In genomic region chr11:12757416-12757815, GRCh38 we compare ENCODE assay signal across 19 cellular contexts.
A peak's percentile ranks its signal among the peaks of the same experiment; 100 is the strongest.
DNase-seq lines count a peak whose midpoint lies in the region; ATAC-seq, FAIRE-seq and TF ChIP-seq lines count a peak whose summit lies in the region.
"Had no signal": no experiment of that assay in that cellular context is flagged by ENCODE, and none has a peak within 500 bp of the region (broad histone marks: within the 10 kb centered on the region; RNA-seq: fewer than 3 reads in every experiment).

No MANE protein-coding gene starts in this region.

- H3K9me3 ChIP-seq in right lobe of liver (no peaks in the 10 kb centered on the region), HepG2 (ENCODE audit: low read length) (no peaks in the 10 kb centered on the region), endothelial cell of umbilical vein (replicated peaks; ENCODE audit: control insufficient read depth, insufficient read depth, low read length) (no peaks in the 10 kb centered on the region), trophoblast cell (ENCODE audit: insufficient read depth, low read depth, low read length) (no peaks in the 10 kb centered on the region)
- H3K9me3 ChIP-seq: HAP-1 had no signal

- peak overlapping the region; percentile 76 for H3K4ac ChIP-seq in trophoblast cell (ENCODE audit: low read depth, low read length)

- H2AK5ac ChIP-seq in trophoblast cell (ENCODE audit: low read length): no peak overlapping the region

- 29% methylated on average over 2 of the region's 2 CpGs for WGBS in right lobe of liver (ENCODE audit: insufficient coverage, low coverage, low lambda C conversion rate, missing lambda C conversion rate)
- WGBS in HepG2 (ENCODE audit: low lambda C conversion rate): 96% methylated on average over 2 of the region's 2 CpGs
- no CpG with 5 or more reads among the region's 2 CpGs for WGBS in trophoblast cell (ENCODE audit: extremely low coverage, insufficient coverage, insufficient read length)

- no peaks in the 10 kb centered on the region for H3K9me3 Mint-ChIP-seq in activated T-cell treated with anti-CD3 and anti-CD28 coated beads, Interleukin-2, amount 50 U/mL, for 24 hours
- H3K9me3 Mint-ChIP-seq: CD4-positive, CD25-positive, alpha-beta regulatory T cell had no signal

- TF ChIP-seq EP300 in HepG2 (IDR thresholded peaks at IDR 0.05; ENCODE audit: low read depth in 2 of 2, low read length in 2 of 2) (no peak), HepG2 (CRISPR knock-in tag; IDR thresholded peaks at IDR 0.05; ENCODE audit: borderline replicate concordance) (no peak)

- no peak overlapping the region for H3K14ac ChIP-seq in trophoblast cell (ENCODE audit: low read length)

- H2BK120ac ChIP-seq in trophoblast cell (ENCODE audit: insufficient read depth, low read length, poor library complexity): no peak overlapping the region

- H3K18ac ChIP-seq in trophoblast cell (ENCODE audit: low read length): no peak overlapping the region

- H4K12ac ChIP-seq in trophoblast cell (ENCODE audit: low read depth, low read length): no peak overlapping the region

- CTCF ChIA-PET in HepG2 (lab: Yijun Ruan, JAX; ENCODE audit: low intra/inter-chr PET ratio, low total read pairs) (no interaction called here), endothelial cell of umbilical vein (lab: Charles Lee) (interaction anchor here (1.3 to 4.1 kb wide), 2 partner anchors 12 to 35 kb away, joined by 4 to 15 read pairs; no protein-coding TSS in a partner anchor)

- no peak overlapping the region for H2AFZ ChIP-seq in HepG2 (ENCODE audit: low read length)
- no peak overlapping the region for H2AFZ ChIP-seq in endothelial cell of umbilical vein (ENCODE audit: low read depth, low read length)
- H2AFZ ChIP-seq in trophoblast cell (ENCODE audit: insufficient read depth, low read length, poor library complexity): no peak overlapping the region

- H3K4me3 ChIP-seq in right lobe of liver (no peak overlapping the region), HepG2 (replicated peaks in 1 of 3; ENCODE audit: insufficient read depth in 1 of 3, low read depth in 2 of 3, low read length in 3 of 3) (no peak overlapping the region), endothelial cell of umbilical vein (replicated peaks in 1 of 3; ENCODE audit: insufficient read depth in 1 of 3, low read depth in 1 of 3, low read length in 3 of 3) (no peak overlapping the region), trophoblast cell (ENCODE audit: low read depth, low read length) (no peak overlapping the region)
- H3K4me3 ChIP-seq: HAP-1 had no signal

- H3K36me3 ChIP-seq in right lobe of liver (no peaks in the 10 kb centered on the region), HepG2 (replicated peaks in 1 of 2; ENCODE audit: control insufficient read depth in 1 of 2, insufficient read depth in 2 of 2, low read length in 2 of 2) (no peaks in the 10 kb centered on the region), endothelial cell of umbilical vein (ENCODE audit: control insufficient read depth in 2 of 2, extremely low read depth in 1 of 2, insufficient read depth in 2 of 2, low read length in 2 of 2) (no peaks in the 10 kb centered on the region), trophoblast cell (ENCODE audit: control insufficient read depth in 1 of 2, insufficient read depth in 2 of 2, low read length in 2 of 2) (peaks cover 0 to 2% of the 10 kb centered on the region in 2 experiments)
- H3K36me3 ChIP-seq: HAP-1 had no signal

- no peak overlapping the region for H3K27ac ChIP-seq in right lobe of liver
- H3K27ac ChIP-seq in HepG2 (ENCODE audit: extremely low read length, insufficient read depth, low read length): no peak overlapping the region
- no peak overlapping the region for H3K27ac ChIP-seq in endothelial cell of umbilical vein (ENCODE audit: insufficient read depth, low read depth, low read length)
- no peak overlapping the region for H3K27ac ChIP-seq in trophoblast cell (ENCODE audit: low read depth, low read length)
- H3K27ac ChIP-seq: HL-60 had no signal

- no peak overlapping the region for H4K8ac ChIP-seq in trophoblast cell (ENCODE audit: low read depth, low read length)

- H3K4me1 Mint-ChIP-seq in activated T-cell treated with anti-CD3 and anti-CD28 coated beads, Interleukin-2, amount 50 U/mL, for 24 hours (ENCODE audit: low read depth): no peaks in the 10 kb centered on the region
- H3K4me1 Mint-ChIP-seq: CD4-positive, CD25-positive, alpha-beta regulatory T cell had no signal

- H3K4me2 ChIP-seq in HepG2 (ENCODE audit: low read depth, low read length) (no peak overlapping the region), endothelial cell of umbilical vein (ENCODE audit: insufficient read depth, low read length) (no peak overlapping the region), trophoblast cell (ENCODE audit: low read length) (no peak overlapping the region)

- DNase-seq in right lobe of liver (no peak), HepG2 (ENCODE audit: low spot score) (no peak), endothelial cell of umbilical vein (ENCODE audit: low read depth, low spot score) (peak; percentile 31), trophoblast cell (no peak), NCI-H1436 treated with DMSO at 0.1 percent for 48 hours (lab: John Stamatoyannopoulos, UW) (no peak), sciatic nerve (ENCODE audit: low spot score) (no peak)
- DNase-seq in activated T-cell treated with anti-CD3 and anti-CD28 coated beads, Interleukin-2, amount 50 U/mL, for 24 hours: no peak
- DNase-seq: CD4-positive, CD25-positive, alpha-beta regulatory T cell; DMS79; KBM-7; NCI-H1092 treated with DMSO at 0.1 percent for 48 hours; NCI-H146; NCI-H2029; NCI-H2227 treated with DMSO at 0.1 percent for 48 hours; NCI-H510A treated with DMSO at 0.1 percent for 48 hours; NCI-H748 treated with DMSO at 0.1 percent for 48 hours had no signal

- H3K27me3 ChIP-seq in right lobe of liver (no peaks in the 10 kb centered on the region), HepG2 (ENCODE audit: control insufficient read depth in 1 of 2, insufficient read depth in 2 of 2, low read length in 2 of 2) (no peaks in the 10 kb centered on the region), endothelial cell of umbilical vein (ENCODE audit: control insufficient read depth in 2 of 2, insufficient read depth in 2 of 2, low read length in 2 of 2) (no peaks in the 10 kb centered on the region), trophoblast cell (ENCODE audit: insufficient read depth, low read length) (no peaks in the 10 kb centered on the region)

- in situ Hi-C loops in HepG2 (cut with HindIII; ENCODE audit: extremely low pct_ligation_motif_present, low pct_unique_long_range_greater_than_20kb): no loop called here

- dilution Hi-C loops in endothelial cell of umbilical vein (cut with MboI; ENCODE audit: extremely low pct_ligation_motif_present, low sequenced_read_pairs): no loop called here

- no peak overlapping the region for H4K91ac ChIP-seq in trophoblast cell (ENCODE audit: low read depth, low read length)

- POLR2A ChIA-PET in HepG2 (lab: Yijun Ruan, JAX): no interaction called here
- POLR2A ChIA-PET in endothelial cell of umbilical vein (lab: Charles Lee): no interaction called here

- H3K23ac ChIP-seq in trophoblast cell (ENCODE audit: low read length): no peak overlapping the region

- H3K9ac ChIP-seq in HepG2 (ENCODE audit: insufficient read depth, low read depth, low read length): no peak overlapping the region
- H3K9ac ChIP-seq in endothelial cell of umbilical vein (replicated peaks; ENCODE audit: extremely low read depth, insufficient read depth, low read length): no peak overlapping the region
- no peak overlapping the region for H3K9ac ChIP-seq in trophoblast cell (ENCODE audit: low read length)

- no peak overlapping the region for H2BK5ac ChIP-seq in trophoblast cell (ENCODE audit: low read depth, low read length, poor library complexity)

- H4K20me1 ChIP-seq in HepG2 (ENCODE audit: insufficient read depth, low read length): peaks cover 33% of the 10 kb centered on the region
- no peaks in the 10 kb centered on the region for H4K20me1 ChIP-seq in endothelial cell of umbilical vein (replicated peaks; ENCODE audit: control insufficient read depth, extremely low read depth, insufficient read depth, low read length)

- peaks cover 63% of the 10 kb centered on the region for H3K79me2 ChIP-seq in HepG2 (ENCODE audit: insufficient read depth, low read length)
- peaks cover 48% of the 10 kb centered on the region for H3K79me2 ChIP-seq in endothelial cell of umbilical vein (ENCODE audit: control insufficient read depth, insufficient read depth, low read length)
- peaks cover 23% of the 10 kb centered on the region for H3K79me2 ChIP-seq in trophoblast cell (ENCODE audit: control insufficient read depth, insufficient read depth, low read length, poor library complexity)

- TF ChIP-seq POLR2A in right lobe of liver (IDR thresholded peaks at IDR 0.05): no peak
- no peak for TF ChIP-seq POLR2A in HepG2 (IDR thresholded peaks at IDR 0.05; ENCODE audit: insufficient read depth in 1 of 2, low read depth in 2 of 2, low read length in 2 of 2)
- TF ChIP-seq POLR2A in endothelial cell of umbilical vein (IDR thresholded peaks at IDR 0.05; ENCODE audit: low read depth, low read length): no peak

- intact Hi-C loops in right lobe of liver (cut with DNase I): no loop called here
- intact Hi-C loops in HepG2 (cut with micrococcal nuclease; ENCODE audit: unreplicated experiment): no loop called here
- intact Hi-C loops in endothelial cell of umbilical vein (cut with micrococcal nuclease): no loop called here
- intact Hi-C loops in sciatic nerve (cut with DNase I): no loop called here

- H3K4me3 Mint-ChIP-seq in activated T-cell treated with anti-CD3 and anti-CD28 coated beads, Interleukin-2, amount 50 U/mL, for 24 hours: no peak overlapping the region
- H3K4me3 Mint-ChIP-seq: CD4-positive, CD25-positive, alpha-beta regulatory T cell had no signal

- H3K27me3 Mint-ChIP-seq in activated T-cell treated with anti-CD3 and anti-CD28 coated beads, Interleukin-2, amount 50 U/mL, for 24 hours: peaks cover 29% of the 10 kb centered on the region

- no peak overlapping the region for H3K27ac Mint-ChIP-seq in activated T-cell treated with anti-CD3 and anti-CD28 coated beads, Interleukin-2, amount 50 U/mL, for 24 hours
- H3K27ac Mint-ChIP-seq: CD4-positive, CD25-positive, alpha-beta regulatory T cell had no signal

- BruUV-seq in HepG2 (replicated peaks; lab: Mats Ljungman, UMichigan) (no TSS peak), endothelial cell of umbilical vein (replicated peaks; lab: Mats Ljungman, UMichigan) (no TSS peak)

- peaks cover 2% of the 10 kb centered on the region for H3K79me1 ChIP-seq in trophoblast cell (ENCODE audit: low read length)

- ATAC-seq in right lobe of liver (peak; percentile 29 to 45 (median 34)), HepG2 (no peak), sciatic nerve (no peak)
- ATAC-seq: Panc1 had no signal

- peaks cover 2% of the 10 kb centered on the region for H3K9me1 ChIP-seq in endothelial cell of umbilical vein (replicated peaks; ENCODE audit: control insufficient read depth, extremely low read depth, insufficient read depth, low read length)

- no peak for TF ChIP-seq CTCF in right lobe of liver (IDR thresholded peaks at IDR 0.05)
- no peak for TF ChIP-seq CTCF in HepG2 (CRISPR knock-in tag; IDR thresholded peaks at IDR 0.05)
- no peak for TF ChIP-seq CTCF in endothelial cell of umbilical vein (IDR thresholded peaks at IDR 0.05; ENCODE audit: extremely low read depth in 1 of 2, insufficient read depth in 1 of 2, low read depth in 1 of 2, low read length in 2 of 2)

- H3K36me3 Mint-ChIP-seq in activated T-cell treated with anti-CD3 and anti-CD28 coated beads, Interleukin-2, amount 50 U/mL, for 24 hours (ENCODE audit: low read depth): no peaks in the 10 kb centered on the region
- H3K36me3 Mint-ChIP-seq: CD4-positive, CD25-positive, alpha-beta regulatory T cell had no signal

- H3K4me1 ChIP-seq in right lobe of liver: peaks cover 0 to 7% (median 0%) of the 10 kb centered on the region in 4 donors
- peaks cover 34% of the 10 kb centered on the region for H3K4me1 ChIP-seq in HepG2 (ENCODE audit: insufficient read depth, low read length)
- H3K4me1 ChIP-seq in endothelial cell of umbilical vein (ENCODE audit: control insufficient read depth, extremely low read depth, insufficient read depth, low read length): peaks cover 22% of the 10 kb centered on the region
- peaks cover 3 to 8% of the 10 kb centered on the region in 2 experiments for H3K4me1 ChIP-seq in trophoblast cell (ENCODE audit: control insufficient read depth in 1 of 2, insufficient read depth in 2 of 2, low read length in 2 of 2)

- FAIRE-seq in HepG2 (lab: Jason Lieb, UNC) (no peak), endothelial cell of umbilical vein (lab: Jason Lieb, UNC) (no peak)

- H2BK12ac ChIP-seq in trophoblast cell (ENCODE audit: low read length): no peak overlapping the region

- no peak for TF ChIP-seq RAD21 in HepG2 (CRISPR knock-in tag; IDR thresholded peaks at IDR 0.05)

Comparison
In these comparisons a context has a peak if more than half of its experiments do, and no peak if none do; other contexts are left out.
1. ATAC-seq: peak in right lobe of liver (4 of 4); none in HepG2 (single experiment) and sciatic nerve (single experiment).